In the genomic region with DNA sequence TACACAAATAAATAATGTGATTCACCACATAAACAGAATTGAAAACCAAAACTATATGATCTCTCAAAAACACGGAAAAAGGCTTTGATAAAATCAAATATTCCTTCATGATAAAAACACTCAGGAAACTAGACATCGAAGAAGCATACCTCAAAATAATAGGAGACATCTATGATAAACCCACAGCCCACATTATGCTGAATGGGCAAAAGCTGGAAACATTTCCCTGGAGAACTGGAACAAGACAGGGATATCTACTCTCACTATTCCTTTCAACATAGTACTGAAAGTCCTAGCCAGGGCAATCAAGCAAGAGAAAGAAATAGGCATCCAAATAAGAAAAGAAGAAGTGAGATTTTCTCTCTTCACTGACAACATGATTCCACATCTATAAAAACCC, we compare ENCODE assay signal across 36 cellular contexts.
DNase-seq lines count a peak whose midpoint lies in the region; ATAC-seq, FAIRE-seq and TF ChIP-seq lines count a peak whose summit lies in the region.
"Had no signal": no experiment of that assay in that cellular context is flagged by ENCODE, and none has a peak within 500 bp of the region (broad histone marks: within the 10 kb centered on the region; RNA-seq: fewer than 3 reads in every experiment).

No MANE protein-coding gene starts in this region.

- no peaks in the 10 kb centered on the region for H3K79me2 ChIP-seq in HepG2 (ENCODE audit: insufficient read depth, low read length)
- no peaks in the 10 kb centered on the region for H3K79me2 ChIP-seq in GM23338 (replicated peaks; ENCODE audit: insufficient read depth)
- H3K79me2 ChIP-seq in K562 (ENCODE audit: control insufficient read depth, insufficient read depth, low read length): peaks cover 45% of the 10 kb centered on the region

- H3K36me3 Mint-ChIP-seq in GM23338 (ENCODE audit: low read depth): no peaks in the 10 kb centered on the region
- H3K36me3 Mint-ChIP-seq: CD14-positive monocyte; CD4-positive, alpha-beta memory T cell; CD4-positive, CD25-positive, alpha-beta regulatory T cell; CD8-positive, alpha-beta T cell had no signal

- FAIRE-seq in HepG2 (lab: Jason Lieb, UNC) (no peak), A549 (lab: Jason Lieb, UNC) (no peak), K562 (lab: Jason Lieb, UNC) (no peak)
- FAIRE-seq: A204.1, D721Med had no signal

- no peak for TF ChIP-seq RAD21 in HepG2 (CRISPR knock-in tag; IDR thresholded peaks at IDR 0.05)
- no peak for TF ChIP-seq RAD21 in A549 (conservative IDR thresholded peaks at IDR 0.05 in 1 of 2, IDR thresholded peaks at IDR 0.05 in 1 of 2)
- TF ChIP-seq RAD21 in K562 (CRISPR knock-in tag; conservative IDR thresholded peaks at IDR 0.05 in 1 of 2, IDR thresholded peaks at IDR 0.05 in 1 of 2): no peak

- TF ChIP-seq POLR2A in HepG2 (IDR thresholded peaks at IDR 0.05; ENCODE audit: insufficient read depth in 1 of 2, low read depth in 2 of 2, low read length in 2 of 2) (no peak), right lobe of liver (IDR thresholded peaks at IDR 0.05) (no peak), A549 (IDR thresholded peaks at IDR 0.05; ENCODE audit: low read length) (no peak), K562 (conservative IDR thresholded peaks at IDR 0.05) (no peak)

- H3K4me1 ChIP-seq in HepG2 (ENCODE audit: insufficient read depth, low read length) (no peaks in the 10 kb centered on the region), right lobe of liver (no peaks in the 10 kb centered on the region), A549 (no peaks in the 10 kb centered on the region), GM23338 (ENCODE audit: insufficient read depth) (no peaks in the 10 kb centered on the region), K562 (replicated peaks in 1 of 2; ENCODE audit: control insufficient read depth in 2 of 2, insufficient read depth in 2 of 2, low read length in 2 of 2) (peaks cover 0 to 5% of the 10 kb centered on the region in 2 experiments; a peak in 2 of 5 replicates)
- H3K4me1 ChIP-seq: BE2C; BLaER1; BLaER1 treated with 17β-estradiol and CSF1 and Interleukin-3, amounts not matched to agents 10 nM and 100 nM; Caco-2 had no signal

- WGBS in HepG2 (ENCODE audit: low lambda C conversion rate): 2% methylated on average over 2 of the region's 2 CpGs
- WGBS in right lobe of liver (ENCODE audit: insufficient coverage, low coverage, low lambda C conversion rate, missing lambda C conversion rate): 34% methylated on average over 2 of the region's 2 CpGs
- WGBS in A549 (ENCODE audit: missing lambda C conversion rate): 54% methylated on average over 2 of the region's 2 CpGs
- 74% methylated on average over 2 of the region's 2 CpGs for WGBS in K562 (ENCODE audit: insufficient coverage, low coverage, missing lambda C conversion rate)

- BruUV-seq in HepG2 (replicated peaks; lab: Mats Ljungman, UMichigan) (no TSS peak), K562 (replicated peaks; lab: Mats Ljungman, UMichigan) (no TSS peak)

- H2AFZ ChIP-seq in HepG2 (ENCODE audit: low read length) (no peak overlapping the region), GM23338 (0 out of 2 replicates have a peak overlapping the region, but pooled peaks have one; percentile 53), K562 (ENCODE audit: low read depth, low read length) (no peak overlapping the region)

- TF ChIP-seq EP300 in HepG2 (IDR thresholded peaks at IDR 0.05; ENCODE audit: low read depth in 2 of 2, low read length in 2 of 2) (no peak), HepG2 (CRISPR knock-in tag; IDR thresholded peaks at IDR 0.05; ENCODE audit: borderline replicate concordance) (no peak), A549 (IDR thresholded peaks at IDR 0.05) (no peak), K562 (IDR thresholded peaks at IDR 0.05; ENCODE audit: low read length) (no peak)

- intact Hi-C loops in HepG2 (cut with micrococcal nuclease; ENCODE audit: unreplicated experiment) (no loop called here), right lobe of liver (cut with DNase I) (no loop called here), K562 (cut with micrococcal nuclease) (no loop called here)

- no peaks in the 10 kb centered on the region for H3K36me3 ChIP-seq in HepG2 (replicated peaks in 1 of 2; ENCODE audit: control insufficient read depth in 1 of 2, insufficient read depth in 2 of 2, low read length in 2 of 2)
- H3K36me3 ChIP-seq in right lobe of liver: no peaks in the 10 kb centered on the region
- no peaks in the 10 kb centered on the region for H3K36me3 ChIP-seq in GM23338 (ENCODE audit: insufficient read depth)
- H3K36me3 ChIP-seq in K562 (ENCODE audit: control insufficient read depth, insufficient read depth, low read length): no peaks in the 10 kb centered on the region
- H3K36me3 ChIP-seq: BE2C; BLaER1; BLaER1 treated with 17β-estradiol and CSF1 and Interleukin-3, amounts not matched to agents 10 nM and 100 nM had no signal

- H3K4me2 ChIP-seq in HepG2 (ENCODE audit: low read depth, low read length) (no peak overlapping the region), A549 (no peak overlapping the region), GM23338 (no peak overlapping the region), K562 (ENCODE audit: insufficient read depth, low read length) (no peak overlapping the region)
- H3K4me2 ChIP-seq: BLaER1; BLaER1 treated with 17β-estradiol and CSF1 and Interleukin-3, amounts not matched to agents 10 nM and 100 nM had no signal

- no peak overlapping the region for H3K27ac ChIP-seq in HepG2 (ENCODE audit: extremely low read length, insufficient read depth, low read length)
- no peak overlapping the region for H3K27ac ChIP-seq in right lobe of liver
- H3K27ac ChIP-seq in A549: no peak overlapping the region
- no peak overlapping the region for H3K27ac ChIP-seq in GM23338 (ENCODE audit: low read depth)
- H3K27ac ChIP-seq in K562 (ENCODE audit: extremely low read depth, low read depth, low read length): no peak overlapping the region
- H3K27ac ChIP-seq: 22Rv1; BLaER1; BLaER1 treated with 17β-estradiol and CSF1 and Interleukin-3, amounts not matched to agents 10 nM and 100 nM; C4-2B had no signal

- DNase-seq in HepG2 (ENCODE audit: low spot score): no peak
- no peak for DNase-seq in right lobe of liver
- DNase-seq in A549 (ENCODE audit: low read depth in 1 of 2, low spot score in 1 of 2): no peak
- DNase-seq in GM23338 (ENCODE audit: low spot score): no peak
- DNase-seq in K562 (ENCODE audit: extremely low read depth in 1 of 4, low spot score in 3 of 4): no peak
- DNase-seq in NCI-H82 treated with DMSO at 0.1 percent for 48 hours (lab: John Stamatoyannopoulos, UW; ENCODE audit: unreplicated experiment): no peak
- DNase-seq in KG1 (lab: John Stamatoyannopoulos, UW): no peak
- DNase-seq: 8988T; ACHN; AML-193; BE2C; C1 segment of cervical spinal cord; Caco-2; Calu3; CD4-positive, alpha-beta memory T cell; CD4-positive, alpha-beta T cell; CD4-positive, CD25-positive, alpha-beta regulatory T cell; CD8-positive, alpha-beta memory T cell; CD8-positive, alpha-beta T cell; COR-L47; DMS 273 treated with DMSO at 0.1 percent for 48 hours; DMS153; DMS53; DMS79; DMS79 treated with DMSO at 0.1 percent for 48 hours; DND-41; EL had no signal

- no peaks in the 10 kb centered on the region for H3K27me3 Mint-ChIP-seq in GM23338 (ENCODE audit: insufficient read depth, low read depth, poor library complexity)
- H3K27me3 Mint-ChIP-seq: B cell; CD4-positive, alpha-beta memory T cell; CD4-positive, alpha-beta T cell; CD4-positive, CD25-positive, alpha-beta regulatory T cell had no signal

- ATAC-seq in HepG2: no peak
- no peak for ATAC-seq in right lobe of liver
- ATAC-seq in A549: no peak
- no peak for ATAC-seq in GM23338
- no peak for ATAC-seq in K562
- ATAC-seq in GM19324 (IDR thresholded peaks at IDR 0.05; ENCODE audit: low FRiP score, unreplicated experiment): no peak
- ATAC-seq: CD8-positive, alpha-beta T cell had no signal

- no peaks in the 10 kb centered on the region for H3K9me1 ChIP-seq in K562 (ENCODE audit: control insufficient read depth, insufficient read depth, low read length)

- 0 out of 3 replicates have a peak, but pooled peaks cover 3% of the 10 kb centered on the region for H3K9me3 Mint-ChIP-seq in GM23338
- H3K9me3 Mint-ChIP-seq: CD4-positive, alpha-beta T cell; CD8-positive, alpha-beta T cell had no signal

- H4K20me1 ChIP-seq in HepG2 (ENCODE audit: insufficient read depth, low read length) (no peaks in the 10 kb centered on the region), GM23338 (replicated peaks; ENCODE audit: insufficient read depth) (no peaks in the 10 kb centered on the region), K562 (replicated peaks; ENCODE audit: control insufficient read depth, insufficient read depth, low read length) (no peaks in the 10 kb centered on the region)
- H4K20me1 ChIP-seq: BLaER1; BLaER1 treated with 17β-estradiol and CSF1 and Interleukin-3, amounts not matched to agents 10 nM and 100 nM had no signal

- no peaks in the 10 kb centered on the region for H3F3A ChIP-seq in GM23338 (replicated peaks; ENCODE audit: low read depth)

- H3K9me3 ChIP-seq in HepG2 (ENCODE audit: low read length) (peaks cover under 1% of the 10 kb centered on the region; the same call in 1 of the 2 replicates), right lobe of liver (no peaks in the 10 kb centered on the region), A549 (no peaks in the 10 kb centered on the region), K562 (replicated peaks; ENCODE audit: control insufficient read depth, insufficient read depth, low read depth, low read length) (no peaks in the 10 kb centered on the region)
- H3K9me3 ChIP-seq: BE2C; BLaER1; BLaER1 treated with 17β-estradiol and CSF1 and Interleukin-3, amounts not matched to agents 10 nM and 100 nM; Caco-2 had no signal

- in situ Hi-C loops in HepG2 (cut with HindIII; ENCODE audit: extremely low pct_ligation_motif_present, low pct_unique_long_range_greater_than_20kb) (no loop called here), K562 (cut with MboI) (no loop called here)

- POLR2A ChIA-PET in HepG2 (lab: Yijun Ruan, JAX) (no interaction called here), A549 (lab: Yijun Ruan, JAX) (no interaction called here), K562 (lab: Yijun Ruan, JAX) (no interaction called here)

- H3K27me3 ChIP-seq in HepG2 (ENCODE audit: control insufficient read depth in 1 of 2, insufficient read depth in 2 of 2, low read length in 2 of 2) (no peaks in the 10 kb centered on the region), right lobe of liver (no peaks in the 10 kb centered on the region), GM23338 (ENCODE audit: insufficient read depth) (no peaks in the 10 kb centered on the region), K562 (ENCODE audit: control insufficient read depth in 2 of 2, insufficient read depth in 2 of 2, low read length in 2 of 2) (no peaks in the 10 kb centered on the region)
- H3K27me3 ChIP-seq: BE2C; BLaER1; BLaER1 treated with 17β-estradiol and CSF1 and Interleukin-3, amounts not matched to agents 10 nM and 100 nM had no signal

- CTCF ChIA-PET in HepG2 (lab: Yijun Ruan, JAX; ENCODE audit: low intra/inter-chr PET ratio, low total read pairs) (no interaction called here), A549 (lab: Yijun Ruan, JAX) (no interaction called here), K562 (lab: Yijun Ruan, JAX; ENCODE audit: low intra/inter-chr PET ratio) (no interaction called here)

- H3K9ac ChIP-seq in HepG2 (ENCODE audit: insufficient read depth, low read depth, low read length) (no peak overlapping the region), K562 (ENCODE audit: insufficient read depth in 1 of 2, low read depth in 2 of 2, low read length in 2 of 2) (no peak overlapping the region)
- H3K9ac ChIP-seq: BLaER1; BLaER1 treated with 17β-estradiol and CSF1 and Interleukin-3, amounts not matched to agents 10 nM and 100 nM had no signal

- no peak overlapping the region for H3K27ac Mint-ChIP-seq in GM23338
- H3K27ac Mint-ChIP-seq: B cell; CD14-positive monocyte; CD4-positive, alpha-beta memory T cell; CD4-positive, alpha-beta T cell; CD4-positive, CD25-positive, alpha-beta regulatory T cell; CD8-positive, alpha-beta memory T cell; CD8-positive, alpha-beta T cell had no signal

- no peaks in the 10 kb centered on the region for H3K4me1 Mint-ChIP-seq in GM23338
- H3K4me1 Mint-ChIP-seq: B cell; CD14-positive monocyte; CD4-positive, alpha-beta memory T cell; CD4-positive, CD25-positive, alpha-beta regulatory T cell; CD8-positive, alpha-beta memory T cell had no signal

- H3K9me2 ChIP-seq in GM23338 (ENCODE audit: insufficient read depth): no peaks in the 10 kb centered on the region

- no peak overlapping the region for H3K4me3 ChIP-seq in HepG2 (replicated peaks in 1 of 3; ENCODE audit: insufficient read depth in 1 of 3, low read depth in 2 of 3, low read length in 3 of 3)
- H3K4me3 ChIP-seq in right lobe of liver: no peak overlapping the region
- no peak overlapping the region for H3K4me3 ChIP-seq in A549
- no peak overlapping the region for H3K4me3 ChIP-seq in GM23338
- H3K4me3 ChIP-seq in K562: no peak overlapping the region
- H3K4me3 ChIP-seq: BLaER1; BLaER1 treated with 17β-estradiol and CSF1 and Interleukin-3, amounts not matched to agents 10 nM and 100 nM had no signal

- TF ChIP-seq CTCF in HepG2 (CRISPR knock-in tag; IDR thresholded peaks at IDR 0.05) (no peak), right lobe of liver (IDR thresholded peaks at IDR 0.05) (no peak), A549 (IDR thresholded peaks at IDR 0.05) (no peak), GM23338 (conservative IDR thresholded peaks at IDR 0.05; ENCODE audit: low read depth in 2 of 2) (no peak), K562 (IDR thresholded peaks at IDR 0.05 in 2 of 3, conservative IDR thresholded peaks at IDR 0.05 in 1 of 3; ENCODE audit: insufficient read depth in 2 of 3, low read depth in 1 of 3, low read length in 3 of 3) (no peak)

- no peak overlapping the region for H3K4me3 Mint-ChIP-seq in GM23338
- H3K4me3 Mint-ChIP-seq: B cell; CD14-positive monocyte; CD4-positive, alpha-beta memory T cell; CD4-positive, alpha-beta T cell; CD4-positive, CD25-positive, alpha-beta regulatory T cell; CD8-positive, alpha-beta memory T cell; CD8-positive, alpha-beta T cell had no signal

Comparison
In these comparisons a context has a peak if more than half of its experiments do, and no peak if none do; other contexts are left out.
1. Of the 241 proteins assayed by ChIP-seq in both HepG2 and K562: peak only in HepG2: none; only in K562: MAFG; in both: MAFF; in neither: 238; mixed calls (peak in some experiments, not most) for 1.